ENCODE assay signal across 38 cellular contexts in the genomic region with DNA sequence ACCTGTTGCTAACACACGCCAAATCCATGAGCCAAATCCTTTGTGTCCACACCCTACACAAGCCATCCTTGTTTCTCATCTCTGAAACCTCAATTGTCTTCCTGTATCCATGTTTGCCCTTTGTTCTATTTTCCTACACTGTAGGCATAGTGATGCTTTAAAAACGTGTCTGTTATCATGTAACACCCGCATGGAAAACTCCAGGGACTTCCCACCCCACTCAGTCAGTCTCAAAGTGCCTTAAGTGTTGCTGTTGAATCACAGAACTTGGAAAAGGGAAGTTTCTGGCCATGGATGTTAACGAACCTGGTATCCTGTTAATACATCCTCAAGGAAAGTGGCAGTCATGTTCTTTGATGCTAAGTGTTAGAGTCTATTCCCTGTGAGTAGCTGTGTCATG. TPM values are rescaled to one million over a fixed set of nuclear protein-coding genes. Genes with fewer than 3 reads are reported as not detected.
"Had no signal": no experiment of that assay in that cellular context is flagged by ENCODE, and none has a peak within 500 bp of the region (broad histone marks: within the 10 kb centered on the region; RNA-seq: fewer than 3 reads in every experiment).

No MANE protein-coding gene starts in this region.

- H3K9me3 ChIP-seq: adrenal gland, ascending aorta, body of pancreas, breast epithelium had no signal

- FAIRE-seq: astrocyte had no signal

- H3K4me3 ChIP-seq: adrenal gland, ascending aorta, body of pancreas, breast epithelium, cardiac muscle cell had no signal

- H3K27ac ChIP-seq: adrenal gland, ascending aorta, body of pancreas, brain microvascular endothelial cell, breast epithelium, cardiac muscle cell had no signal

- DNase-seq: activated effector memory CD4-positive, alpha-beta T cell treated with anti-CD3 and anti-CD28 coated beads, Interleukin-2, amount 50 U/mL, for 16 hours; activated effector memory CD4-positive, alpha-beta T cell treated with Interleukin-2 at 50 U/mL for 16 hours; activated gamma-delta T cell; activated gamma-delta T cell treated with Interleukin-2 at 50 U/mL for 16 hours; activated naive CD4-positive, alpha-beta T cell; activated naive CD4-positive, alpha-beta T cell treated with anti-CD3 and anti-CD28 coated beads for 36 hours; activated naive CD4-positive, alpha-beta T cell treated with anti-CD3 and anti-CD28 coated beads, Interleukin-2, amount 10 ng/mL, durations not matched to agents 7 days and 5 days; activated naive CD4-positive, alpha-beta T cell treated with anti-CD3 and anti-CD28 coated beads, Interleukin-2, amount 50 U/mL, for 16 hours; activated naive CD4-positive, alpha-beta T cell treated with Interleukin-2 at 50 U/mL for 16 hours; activated naive CD8-positive, alpha-beta T cell treated with anti-CD3 and anti-CD28 coated beads for 36 hours; activated naive CD8-positive, alpha-beta T cell treated with anti-CD3 and anti-CD28 coated beads, Interleukin-2, amount 10 ng/mL, durations not matched to agents 7 days and 5 days; activated naive CD8-positive, alpha-beta T cell treated with anti-CD3 and anti-CD28 coated beads, Interleukin-2, amount 50 U/mL, for 24 hours; activated T-cell treated with anti-CD3 and anti-CD28 coated beads for 4 hours; activated T-cell treated with anti-CD3 and anti-CD28 coated beads, Interleukin-2, amount 50 U/mL, for 1 hour; activated T-cell treated with anti-CD3 and anti-CD28 coated beads, Interleukin-2, amount 50 U/mL, for 24 hours; activated T-cell treated with anti-CD3 and anti-CD28 coated beads, Interleukin-2, amount 50 U/mL, for 4 hours; activated T-cell treated with anti-CD3 and anti-CD28 coated beads, Interleukin-2, amount 50 U/mL, for 48 hours; activated T-cell treated with anti-CD3 and anti-CD28 coated beads, Interleukin-2, amount 50 U/mL, for 72 hours; adrenal gland; amniotic stem cell; amygdala; anterior cingulate cortex; aorta; body of pancreas; brain microvascular endothelial cell; central memory CD4-positive, alpha-beta T cell; cerebellar nuclear complex had no signal

- H3K27me3 ChIP-seq: adrenal gland, ascending aorta, body of pancreas, brain microvascular endothelial cell, breast epithelium, cardiac muscle cell had no signal

- H3K36me3 ChIP-seq: adrenal gland, ascending aorta, brain microvascular endothelial cell, breast epithelium, cardiac muscle cell had no signal

- H3K4me1 ChIP-seq: adrenal gland, ascending aorta, body of pancreas, breast epithelium had no signal

RNA-seq across cellular contexts. Expression of a gene that starts 9.7 kb away (rescaled TPM):
- total RNA-seq: activated naive CD4-positive, alpha-beta T cell treated with anti-CD3 and anti-CD28 coated beads for 36 hours; activated naive CD4-positive, alpha-beta T cell treated with anti-CD3 and anti-CD28 coated beads, Interleukin-2, amount 50 U/mL, for 72 hours; activated naive CD8-positive, alpha-beta T cell treated with anti-CD3 and anti-CD28 coated beads for 36 hours; activated naive CD8-positive, alpha-beta T cell treated with anti-CD3 and anti-CD28 coated beads, Interleukin-2, amount 10 ng/mL, durations not matched to agents 7 days and 5 days; activated T-cell treated with anti-CD3 and anti-CD28 coated beads, Interleukin-2, amount 50 U/mL, for 4 hours; activated T-cell treated with anti-CD3 and anti-CD28 coated beads, Interleukin-2, amount 50 U/mL, for 72 hours; activated T-helper 1 cell treated with anti-CD3 and anti-CD28 coated beads, Interleukin-12 subunit alpha, Interleukin-12 subunit beta, Interleukin-2, Interleukin-4 antibody, amounts not matched to agents 30 ng/mL and 10 ng/mL and 1 ng/mL, durations not matched to agents 14 hours and 24 hours and 36 hours; activated T-helper 17 cell treated with anti-CD3 and anti-CD28 coated beads, Interleukin-2, amount 50 U/mL, for 72 hours; activated T-helper 2 cell treated with anti-CD3 and anti-CD28 coated beads, Interferon-gamma antibody, Interleukin-2, Interleukin-4, amounts not matched to agents 10 μg/mL and 5 μg/mL and 100 μg/mL, durations not matched to agents 14 hours and 24 hours and 36 hours; adrenal gland; aorta; astrocyte; breast epithelium; cardiac muscle cell; cardiac septum; cerebellum had no signal
- polyA plus RNA-seq: adipose tissue, adrenal gland, aorta, cardiac muscle cell had no signal

RNA-seq across cellular contexts. Expression of a gene that starts 19.9 kb away (rescaled TPM):
- total RNA-seq: activated naive CD4-positive, alpha-beta T cell treated with anti-CD3 and anti-CD28 coated beads for 36 hours; activated naive CD4-positive, alpha-beta T cell treated with anti-CD3 and anti-CD28 coated beads, Interleukin-2, amount 50 U/mL, for 72 hours; activated naive CD8-positive, alpha-beta T cell treated with anti-CD3 and anti-CD28 coated beads for 36 hours; activated naive CD8-positive, alpha-beta T cell treated with anti-CD3 and anti-CD28 coated beads, Interleukin-2, amount 10 ng/mL, durations not matched to agents 7 days and 5 days; activated T-cell treated with anti-CD3 and anti-CD28 coated beads, Interleukin-2, amount 50 U/mL, for 4 hours; activated T-cell treated with anti-CD3 and anti-CD28 coated beads, Interleukin-2, amount 50 U/mL, for 72 hours; activated T-helper 1 cell treated with anti-CD3 and anti-CD28 coated beads, Interleukin-12 subunit alpha, Interleukin-12 subunit beta, Interleukin-2, Interleukin-4 antibody, amounts not matched to agents 30 ng/mL and 10 ng/mL and 1 ng/mL, durations not matched to agents 14 hours and 24 hours and 36 hours; activated T-helper 17 cell treated with anti-CD3 and anti-CD28 coated beads, Interleukin-2, amount 50 U/mL, for 72 hours; activated T-helper 2 cell treated with anti-CD3 and anti-CD28 coated beads, Interferon-gamma antibody, Interleukin-2, Interleukin-4, amounts not matched to agents 10 μg/mL and 5 μg/mL and 100 μg/mL, durations not matched to agents 14 hours and 24 hours and 36 hours; adrenal gland; aorta; ascending aorta; astrocyte; body of pancreas; breast epithelium; cardiac muscle cell; cardiac septum; cerebellum had no signal
- polyA plus RNA-seq: adipose tissue, adrenal gland, aorta, cardiac muscle cell had no signal

RNA-seq across cellular contexts. Expression of a gene that starts 27.7 kb away (rescaled TPM):
- total RNA-seq: activated naive CD4-positive, alpha-beta T cell treated with anti-CD3 and anti-CD28 coated beads for 36 hours; activated naive CD4-positive, alpha-beta T cell treated with anti-CD3 and anti-CD28 coated beads, Interleukin-2, amount 50 U/mL, for 72 hours; activated naive CD8-positive, alpha-beta T cell treated with anti-CD3 and anti-CD28 coated beads for 36 hours; activated naive CD8-positive, alpha-beta T cell treated with anti-CD3 and anti-CD28 coated beads, Interleukin-2, amount 10 ng/mL, durations not matched to agents 7 days and 5 days; activated T-cell treated with anti-CD3 and anti-CD28 coated beads, Interleukin-2, amount 50 U/mL, for 4 hours; activated T-cell treated with anti-CD3 and anti-CD28 coated beads, Interleukin-2, amount 50 U/mL, for 72 hours; activated T-helper 1 cell treated with anti-CD3 and anti-CD28 coated beads, Interleukin-12 subunit alpha, Interleukin-12 subunit beta, Interleukin-2, Interleukin-4 antibody, amounts not matched to agents 30 ng/mL and 10 ng/mL and 1 ng/mL, durations not matched to agents 14 hours and 24 hours and 36 hours; activated T-helper 17 cell treated with anti-CD3 and anti-CD28 coated beads, Interleukin-2, amount 50 U/mL, for 72 hours; activated T-helper 2 cell treated with anti-CD3 and anti-CD28 coated beads, Interferon-gamma antibody, Interleukin-2, Interleukin-4, amounts not matched to agents 10 μg/mL and 5 μg/mL and 100 μg/mL, durations not matched to agents 14 hours and 24 hours and 36 hours; adrenal gland; aorta; ascending aorta; astrocyte; body of pancreas; breast epithelium; cardiac muscle cell; cardiac septum; cerebellum had no signal
- polyA plus RNA-seq: adipose tissue, adrenal gland, aorta, cardiac muscle cell had no signal

RNA-seq across cellular contexts. Expression of a gene that starts 30.2 kb away (rescaled TPM):
- total RNA-seq: activated naive CD4-positive, alpha-beta T cell treated with anti-CD3 and anti-CD28 coated beads for 36 hours; activated naive CD4-positive, alpha-beta T cell treated with anti-CD3 and anti-CD28 coated beads, Interleukin-2, amount 50 U/mL, for 72 hours; activated naive CD8-positive, alpha-beta T cell treated with anti-CD3 and anti-CD28 coated beads for 36 hours; activated naive CD8-positive, alpha-beta T cell treated with anti-CD3 and anti-CD28 coated beads, Interleukin-2, amount 10 ng/mL, durations not matched to agents 7 days and 5 days; activated T-cell treated with anti-CD3 and anti-CD28 coated beads, Interleukin-2, amount 50 U/mL, for 4 hours; activated T-cell treated with anti-CD3 and anti-CD28 coated beads, Interleukin-2, amount 50 U/mL, for 72 hours; activated T-helper 1 cell treated with anti-CD3 and anti-CD28 coated beads, Interleukin-12 subunit alpha, Interleukin-12 subunit beta, Interleukin-2, Interleukin-4 antibody, amounts not matched to agents 30 ng/mL and 10 ng/mL and 1 ng/mL, durations not matched to agents 14 hours and 24 hours and 36 hours; activated T-helper 17 cell treated with anti-CD3 and anti-CD28 coated beads, Interleukin-2, amount 50 U/mL, for 72 hours; activated T-helper 2 cell treated with anti-CD3 and anti-CD28 coated beads, Interferon-gamma antibody, Interleukin-2, Interleukin-4, amounts not matched to agents 10 μg/mL and 5 μg/mL and 100 μg/mL, durations not matched to agents 14 hours and 24 hours and 36 hours; adrenal gland; aorta; ascending aorta; astrocyte; body of pancreas; breast epithelium; cardiac muscle cell; cardiac septum; cerebellum had no signal
- polyA plus RNA-seq: adipose tissue, adrenal gland, aorta, cardiac muscle cell had no signal

RNA-seq across cellular contexts. Expression of a gene that starts 50.6 kb away (rescaled TPM):
- total RNA-seq: activated naive CD4-positive, alpha-beta T cell treated with anti-CD3 and anti-CD28 coated beads for 36 hours; activated naive CD4-positive, alpha-beta T cell treated with anti-CD3 and anti-CD28 coated beads, Interleukin-2, amount 50 U/mL, for 72 hours; activated naive CD8-positive, alpha-beta T cell treated with anti-CD3 and anti-CD28 coated beads for 36 hours; activated naive CD8-positive, alpha-beta T cell treated with anti-CD3 and anti-CD28 coated beads, Interleukin-2, amount 10 ng/mL, durations not matched to agents 7 days and 5 days; activated T-cell treated with anti-CD3 and anti-CD28 coated beads, Interleukin-2, amount 50 U/mL, for 4 hours; activated T-cell treated with anti-CD3 and anti-CD28 coated beads, Interleukin-2, amount 50 U/mL, for 72 hours; activated T-helper 1 cell treated with anti-CD3 and anti-CD28 coated beads, Interleukin-12 subunit alpha, Interleukin-12 subunit beta, Interleukin-2, Interleukin-4 antibody, amounts not matched to agents 30 ng/mL and 10 ng/mL and 1 ng/mL, durations not matched to agents 14 hours and 24 hours and 36 hours; activated T-helper 17 cell treated with anti-CD3 and anti-CD28 coated beads, Interleukin-2, amount 50 U/mL, for 72 hours; activated T-helper 2 cell treated with anti-CD3 and anti-CD28 coated beads, Interferon-gamma antibody, Interleukin-2, Interleukin-4, amounts not matched to agents 10 μg/mL and 5 μg/mL and 100 μg/mL, durations not matched to agents 14 hours and 24 hours and 36 hours; adrenal gland; aorta; ascending aorta; astrocyte; body of pancreas; breast epithelium; cardiac muscle cell; cardiac septum; cerebellum had no signal
- polyA plus RNA-seq: adipose tissue, adrenal gland, aorta, cardiac muscle cell had no signal
